ENCODE assay signal across 12 cellular contexts in genomic region chr13:30234763-30235162, GRCh38.
"Had no signal": no experiment of that assay in that cellular context is flagged by ENCODE, and none has a peak within 500 bp of the region (broad histone marks: within the 10 kb centered on the region; RNA-seq: fewer than 3 reads in every experiment).

No MANE protein-coding gene starts in this region.

- H3K27ac Mint-ChIP-seq: activated CD8-positive, alpha-beta T cell treated with anti-CD3 and anti-CD28 coated beads, Interleukin-2, amount 10 ng/mL, durations not matched to agents 7 days and 5 days; activated naive CD4-positive, alpha-beta T cell treated with anti-CD3 and anti-CD28 coated beads, Interleukin-2, amount 10 ng/mL, durations not matched to agents 7 days and 5 days; T-cell; WTC11 had no signal

- H3K27ac ChIP-seq: adrenal gland, gastrocnemius medialis, hepatocyte, ovary, stomach had no signal

- H3K4me3 ChIP-seq: adrenal gland, gastrocnemius medialis, hepatocyte, ovary, stomach had no signal

- H3K9me3 ChIP-seq: adrenal gland, gastrocnemius medialis, ovary, stomach had no signal

- DNase-seq: activated CD4-positive, alpha-beta T cell treated with anti-CD3 and anti-CD28 coated beads for 48 hours; activated CD8-positive, alpha-beta memory T cell treated with anti-CD3 and anti-CD28 coated beads, Interleukin-2, amount 50 U/mL, for 48 hours; activated CD8-positive, alpha-beta T cell treated with anti-CD3 and anti-CD28 coated beads, Interleukin-2, amount 10 ng/mL, durations not matched to agents 7 days and 5 days; activated naive CD4-positive, alpha-beta T cell treated with anti-CD3 and anti-CD28 coated beads, Interleukin-2, amount 10 ng/mL, durations not matched to agents 7 days and 5 days; adrenal gland; gastrocnemius medialis; ovary; stomach; T-cell; T1000 had no signal

- H3K4me1 Mint-ChIP-seq: activated naive CD4-positive, alpha-beta T cell treated with anti-CD3 and anti-CD28 coated beads, Interleukin-2, amount 10 ng/mL, durations not matched to agents 7 days and 5 days; T-cell; WTC11 had no signal

- H3K27me3 Mint-ChIP-seq: activated naive CD4-positive, alpha-beta T cell treated with anti-CD3 and anti-CD28 coated beads, Interleukin-2, amount 10 ng/mL, durations not matched to agents 7 days and 5 days; T-cell had no signal

- H3K36me3 ChIP-seq: ovary had no signal

- H3K79me2 ChIP-seq: hepatocyte had no signal

- H3K9me3 Mint-ChIP-seq: activated naive CD4-positive, alpha-beta T cell treated with anti-CD3 and anti-CD28 coated beads, Interleukin-2, amount 10 ng/mL, durations not matched to agents 7 days and 5 days; T-cell; WTC11 had no signal

- H3K4me3 Mint-ChIP-seq: activated CD8-positive, alpha-beta T cell treated with anti-CD3 and anti-CD28 coated beads, Interleukin-2, amount 10 ng/mL, durations not matched to agents 7 days and 5 days; activated naive CD4-positive, alpha-beta T cell treated with anti-CD3 and anti-CD28 coated beads, Interleukin-2, amount 10 ng/mL, durations not matched to agents 7 days and 5 days; T-cell; WTC11 had no signal

- H3K27me3 ChIP-seq: adrenal gland, gastrocnemius medialis, hepatocyte, ovary, stomach had no signal

- H2AFZ ChIP-seq: hepatocyte had no signal

- H3K4me2 ChIP-seq: hepatocyte had no signal

- H3K4me1 ChIP-seq: adrenal gland, gastrocnemius medialis, stomach had no signal
